ENCODE assay signal across 16 cellular contexts in the genomic region with DNA sequence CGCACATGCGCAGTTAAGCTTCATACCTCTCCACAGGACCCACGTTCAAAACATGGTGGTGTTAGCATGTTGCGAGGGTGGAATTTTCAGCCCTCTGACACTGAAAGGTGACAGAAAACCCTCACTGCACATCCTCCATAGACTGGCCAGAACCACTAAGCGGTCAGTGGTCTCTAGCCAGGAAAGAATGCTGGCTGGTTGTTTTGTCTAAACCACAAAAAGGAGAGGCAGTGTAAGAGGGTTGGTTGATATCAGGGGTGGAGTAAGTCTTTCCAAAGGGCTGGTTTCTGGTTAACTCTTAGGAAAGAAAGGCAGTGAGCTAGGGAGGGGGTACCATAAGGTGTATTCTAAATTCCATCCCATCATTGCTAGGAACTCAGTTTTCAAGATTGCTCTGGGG. TPM values are rescaled to one million over a fixed set of nuclear protein-coding genes. Genes with fewer than 3 reads are reported as not detected.
DNase-seq lines count a peak whose midpoint lies in the region; ATAC-seq, FAIRE-seq and TF ChIP-seq lines count a peak whose summit lies in the region.
"Had no signal": no experiment of that assay in that cellular context is flagged by ENCODE, and none has a peak within 500 bp of the region (broad histone marks: within the 10 kb centered on the region; RNA-seq: fewer than 3 reads in every experiment).

No MANE protein-coding gene starts in this region.

- no peak for TF ChIP-seq CTCF in astrocyte (IDR thresholded peaks at IDR 0.05; ENCODE audit: insufficient read depth, low read depth, low read length)
- no peak for TF ChIP-seq CTCF in stomach (IDR thresholded peaks at IDR 0.05)
- no peak for TF ChIP-seq CTCF in GM20000 (IDR thresholded peaks at IDR 0.05; ENCODE audit: extremely low read depth, missing control alignments)

- TF ChIP-seq POLR2A in stomach (IDR thresholded peaks at IDR 0.05) = no peak

- H3K27ac ChIP-seq in HUES48 (ENCODE audit: low read depth, low read length) (peak overlapping the region; percentile 5), astrocyte (ENCODE audit: low read depth, low read length) (no peak overlapping the region), stomach (peak overlapping the region in 3 of 5 donors; percentile 5 to 46 (median 12))
- H3K27ac ChIP-seq: SJCRH30 had no signal

- peak overlapping the region; percentile 37 for H3K27ac Mint-ChIP-seq in astrocyte (ENCODE audit: unreplicated experiment)
- H3K27ac Mint-ChIP-seq in activated T-helper 2 cell treated with anti-CD3 and anti-CD28 coated beads, Interferon-gamma antibody, Interleukin-2, Interleukin-4, amounts not matched to agents 10 μg/mL and 5 μg/mL and 100 μg/mL, durations not matched to agents 14 hours and 24 hours and 36 hours = no peak overlapping the region

- H3K4me2 ChIP-seq in astrocyte (ENCODE audit: low read length) = peak overlapping the region; percentile 37

- no peak overlapping the region for H3K4me3 Mint-ChIP-seq in astrocyte (ENCODE audit: unreplicated experiment)
- H3K4me3 Mint-ChIP-seq in activated T-helper 2 cell treated with anti-CD3 and anti-CD28 coated beads, Interferon-gamma antibody, Interleukin-2, Interleukin-4, amounts not matched to agents 10 μg/mL and 5 μg/mL and 100 μg/mL, durations not matched to agents 14 hours and 24 hours and 36 hours (ENCODE audit: low read depth) = no peak overlapping the region
- H3K4me3 Mint-ChIP-seq: CD14-positive monocyte had no signal

- intact Hi-C loops in stomach (cut with DNase I; ENCODE audit: low total_unique reads) = no loop called here
- intact Hi-C loops in activated T-helper 2 cell treated with anti-CD3 and anti-CD28 coated beads, Interferon-gamma antibody, Interleukin-2, Interleukin-4, amounts not matched to agents 10 μg/mL and 5 μg/mL and 100 μg/mL, durations not matched to agents 14 hours and 24 hours and 36 hours (cut with micrococcal nuclease) = loop anchor here (10.0 kb wide), 2 partner anchors 366 to 1986 kb away; no protein-coding TSS in a partner anchor

- no peak for ATAC-seq in HG02885 (IDR thresholded peaks at IDR 0.05; ENCODE audit: poor library complexity, unreplicated experiment)
- ATAC-seq: PC-3 had no signal

- TF ChIP-seq EP300 in stomach (IDR thresholded peaks at IDR 0.05) = no peak

- peaks cover 34% of the 10 kb centered on the region for H3K4me1 ChIP-seq in HUES48 (ENCODE audit: control insufficient read depth, insufficient read depth, low read length)
- H3K4me1 ChIP-seq in astrocyte (ENCODE audit: insufficient read depth, low read length) = peaks cover 8% of the 10 kb centered on the region
- H3K4me1 ChIP-seq in stomach = peaks cover 0 to 23% (median 7%) of the 10 kb centered on the region in 4 donors
- H3K4me1 ChIP-seq: SJCRH30 had no signal

- H2AFZ ChIP-seq in astrocyte (ENCODE audit: low read depth, low read length) = no peak overlapping the region

- no peaks in the 10 kb centered on the region for H3K79me2 ChIP-seq in astrocyte (ENCODE audit: insufficient read depth, low read length)

- peak; percentile 71 for DNase-seq in astrocyte (ENCODE audit: low read depth)
- DNase-seq in glomerular visceral epithelial cell (ENCODE audit: extremely low spot score) = peak; percentile 56
- no peak for DNase-seq in stomach
- no peak for DNase-seq in activated T-helper 2 cell treated with anti-CD3 and anti-CD28 coated beads, Interferon-gamma antibody, Interleukin-2, Interleukin-4, amounts not matched to agents 10 μg/mL and 5 μg/mL and 100 μg/mL, durations not matched to agents 14 hours and 24 hours and 36 hours (ENCODE audit: low spot score)
- DNase-seq in GM20000 (ENCODE audit: low spot score) = no peak
- DNase-seq: AML-193, DMS153, MV-4-11, NCI-H187 treated with DMSO at 0.1 percent for 48 hours, NCI-H774, PC-3, SJCRH30 had no signal

- H3K9ac ChIP-seq in HUES48 (ENCODE audit: low read depth, low read length) = no peak overlapping the region
- H3K9ac ChIP-seq in astrocyte (ENCODE audit: low read length) = no peak overlapping the region

- no peak for FAIRE-seq in astrocyte (lab: Jason Lieb, UNC)

- H3K9me3 Mint-ChIP-seq in astrocyte (ENCODE audit: unreplicated experiment) = no peaks in the 10 kb centered on the region
- H3K9me3 Mint-ChIP-seq in activated T-helper 2 cell treated with anti-CD3 and anti-CD28 coated beads, Interferon-gamma antibody, Interleukin-2, Interleukin-4, amounts not matched to agents 10 μg/mL and 5 μg/mL and 100 μg/mL, durations not matched to agents 14 hours and 24 hours and 36 hours = no peaks in the 10 kb centered on the region

- no peaks in the 10 kb centered on the region for H3K27me3 Mint-ChIP-seq in astrocyte (ENCODE audit: low read depth, unreplicated experiment)
- H3K27me3 Mint-ChIP-seq in activated T-helper 2 cell treated with anti-CD3 and anti-CD28 coated beads, Interferon-gamma antibody, Interleukin-2, Interleukin-4, amounts not matched to agents 10 μg/mL and 5 μg/mL and 100 μg/mL, durations not matched to agents 14 hours and 24 hours and 36 hours (ENCODE audit: low read depth) = peaks cover 5% of the 10 kb centered on the region

- H4K20me1 ChIP-seq in astrocyte (ENCODE audit: insufficient read depth, low read length) = no peaks in the 10 kb centered on the region

- H3K36me3 Mint-ChIP-seq in astrocyte (ENCODE audit: low read depth, unreplicated experiment) = no peaks in the 10 kb centered on the region
- H3K36me3 Mint-ChIP-seq in activated T-helper 2 cell treated with anti-CD3 and anti-CD28 coated beads, Interferon-gamma antibody, Interleukin-2, Interleukin-4, amounts not matched to agents 10 μg/mL and 5 μg/mL and 100 μg/mL, durations not matched to agents 14 hours and 24 hours and 36 hours (ENCODE audit: low read depth) = no peaks in the 10 kb centered on the region
- H3K36me3 Mint-ChIP-seq: CD14-positive monocyte had no signal

- peaks cover 10% of the 10 kb centered on the region for H3K4me1 Mint-ChIP-seq in astrocyte (ENCODE audit: low read depth, unreplicated experiment)
- peaks cover 1% of the 10 kb centered on the region for H3K4me1 Mint-ChIP-seq in activated T-helper 2 cell treated with anti-CD3 and anti-CD28 coated beads, Interferon-gamma antibody, Interleukin-2, Interleukin-4, amounts not matched to agents 10 μg/mL and 5 μg/mL and 100 μg/mL, durations not matched to agents 14 hours and 24 hours and 36 hours (ENCODE audit: low read depth)

- H3K4me3 ChIP-seq in HUES48 (ENCODE audit: low read depth, low read length) (no peak overlapping the region), astrocyte (ENCODE audit: insufficient read depth, low read depth, low read length) (no peak overlapping the region), stomach (no peak overlapping the region)
- H3K4me3 ChIP-seq: HAP-1, SJCRH30 had no signal

- H3K36me3 ChIP-seq in HUES48 (ENCODE audit: control insufficient read depth, insufficient read depth, low read length) (no peaks in the 10 kb centered on the region), astrocyte (ENCODE audit: insufficient read depth, low read length) (no peaks in the 10 kb centered on the region), stomach (peaks cover 0 to 26% (median 4%) of the 10 kb centered on the region in 4 donors)
- H3K36me3 ChIP-seq: HAP-1, SJCRH30 had no signal

- 80 to 88% (median 84%) methylated on average over 5 of the region's 5 CpGs for WGBS in stomach, 5 donors

- H3K9me3 ChIP-seq in HUES48 (ENCODE audit: control insufficient read depth, insufficient read depth, low read length) (no peaks in the 10 kb centered on the region), astrocyte (ENCODE audit: insufficient read depth, low read depth, low read length) (no peaks in the 10 kb centered on the region), stomach (no peaks in the 10 kb centered on the region)
- H3K9me3 ChIP-seq: HAP-1, SJCRH30 had no signal

- H3K27me3 ChIP-seq in HUES48 (ENCODE audit: control insufficient read depth, insufficient read depth, low read length) (no peaks in the 10 kb centered on the region), astrocyte (ENCODE audit: insufficient read depth, low read length) (no peaks in the 10 kb centered on the region), stomach (no peaks in the 10 kb centered on the region)
- H3K27me3 ChIP-seq: SJCRH30 had no signal

RNA-seq across cellular contexts. Expression of gene ANXA10, which starts 58.3 kb away (rescaled TPM):
- total RNA-seq in astrocyte (0.46 TPM in 1 of 2 replicates, not detected in the other), stomach (100 to 1,000 TPM in 3 of 5 donors, 10 to 100 TPM in 1, not detected in 1; 49.6 to 721 (median 223) TPM)
- polyA plus RNA-seq in stomach = 100 to 1,000 TPM in 2 of 3 donors, 10 to 100 TPM in 1; 58.2 to 669 (median 368) TPM
- not detected in 2 replicates for total RNA-seq in activated T-helper 2 cell treated with anti-CD3 and anti-CD28 coated beads, Interferon-gamma antibody, Interleukin-2, Interleukin-4, amounts not matched to agents 10 μg/mL and 5 μg/mL and 100 μg/mL, durations not matched to agents 14 hours and 24 hours and 36 hours
- polyA plus RNA-seq: CD14-positive monocyte had no signal

Comparison
In these comparisons a context has a peak if more than half of its experiments do, and no peak if none do; other contexts are left out.
1. DNase-seq: peak in astrocyte (single experiment) and glomerular visceral epithelial cell (single experiment); none in stomach (single experiment), activated T-helper 2 cell treated with anti-CD3 and anti-CD28 coated beads, Interferon-gamma antibody, Interleukin-2, Interleukin-4, amounts not matched to agents 10 μg/mL and 5 μg/mL and 100 μg/mL, durations not matched to agents 14 hours and 24 hours and 36 hours (single experiment) and GM20000 (single experiment).